16 cellular contexts compared by ENCODE assay signal in genomic region chr12:554001-554285, GRCh38.
DNase-seq lines count a peak whose midpoint lies in the region; ATAC-seq, FAIRE-seq and TF ChIP-seq lines count a peak whose summit lies in the region.
"Had no signal": no experiment of that assay in that cellular context is flagged by ENCODE, and none has a peak within 500 bp of the region (broad histone marks: within the 10 kb centered on the region; RNA-seq: fewer than 3 reads in every experiment).

No MANE protein-coding gene starts in this region.

- no peak overlapping the region for H3K27ac ChIP-seq in pancreas
- H3K27ac ChIP-seq: esophagus muscularis mucosa, PC-9, sigmoid colon had no signal

- peak overlapping the region; percentile 52 for H3K4me3 ChIP-seq in Jurkat, Clone E6-1 (ENCODE audit: low read length)
- no peak overlapping the region for H3K4me3 ChIP-seq in pancreas
- no peak overlapping the region for H3K4me3 ChIP-seq in MG63
- H3K4me3 ChIP-seq: esophagus muscularis mucosa, mucosa of descending colon, PC-9, sigmoid colon had no signal

- no peak for ATAC-seq in stimulated activated naive CD8-positive, alpha-beta T cell treated with anti-CD3 and anti-CD28 coated beads, Interleukin-15, Interleukin-2, amounts not matched to agents 100 U/mL and 50 U/mL, for 24 hours
- no peak for ATAC-seq in pancreas
- ATAC-seq: mucosa of descending colon had no signal

- no peaks in the 10 kb centered on the region for H3K36me3 Mint-ChIP-seq in stimulated activated naive CD8-positive, alpha-beta T cell treated with anti-CD3 and anti-CD28 coated beads, Interleukin-15, Interleukin-2, amounts not matched to agents 100 ng/mL and 50 ng/mL, for 24 hours (ENCODE audit: low read depth)
- peaks cover 0 to 37% (median 4%) of the 10 kb centered on the region in 3 donors for H3K36me3 Mint-ChIP-seq in immature natural killer cell

- H3K9me3 Mint-ChIP-seq in stimulated activated naive CD8-positive, alpha-beta T cell treated with anti-CD3 and anti-CD28 coated beads, Interleukin-15, Interleukin-2, amounts not matched to agents 100 ng/mL and 50 ng/mL, for 24 hours = no peaks in the 10 kb centered on the region
- peaks cover 0 to 2% (median 0%) of the 10 kb centered on the region in 6 donors for H3K9me3 Mint-ChIP-seq in immature natural killer cell

- FAIRE-seq in pancreas (lab: Jason Lieb, UNC) = no peak

- DNase-seq in stimulated activated naive CD8-positive, alpha-beta T cell treated with anti-CD3 and anti-CD28 coated beads, Interleukin-15, Interleukin-2, amounts not matched to agents 100 U/mL and 50 U/mL, for 24 hours = no peak
- no peak for DNase-seq in Jurkat, Clone E6-1 (ENCODE audit: low read depth, low spot score)
- DNase-seq in immature natural killer cell (no peak), germinal center (ENCODE audit: low spot score) (no peak), pancreas (no peak), MG63 (no peak)
- DNase-seq: activated CD4-positive, alpha-beta T cell treated with anti-CD3 and anti-CD28 coated beads for 48 hours; GF-D8; NCI-H1436 treated with DMSO at 0.1 percent for 48 hours; NCI-H748 treated with DMSO at 0.1 percent for 48 hours; occipital lobe; PC-9; sigmoid colon had no signal

- intact Hi-C loops in pancreas (cut with DNase I) = no loop called here

- H3K4me1 ChIP-seq in pancreas = no peaks in the 10 kb centered on the region
- H3K4me1 ChIP-seq: sigmoid colon had no signal

- H3K9me3 ChIP-seq in pancreas (no peaks in the 10 kb centered on the region), MG63 (no peaks in the 10 kb centered on the region)
- H3K9me3 ChIP-seq: esophagus muscularis mucosa, mucosa of descending colon, sigmoid colon had no signal

- no peaks in the 10 kb centered on the region for H3K27me3 Mint-ChIP-seq in stimulated activated naive CD8-positive, alpha-beta T cell treated with anti-CD3 and anti-CD28 coated beads, Interleukin-15, Interleukin-2, amounts not matched to agents 100 ng/mL and 50 ng/mL, for 24 hours
- H3K27me3 Mint-ChIP-seq in immature natural killer cell (ENCODE audit: low read depth in 3 of 3) = peaks cover 0 to 7% (median 2%) of the 10 kb centered on the region in 3 donors

- TF ChIP-seq CTCF in pancreas (IDR thresholded peaks at IDR 0.05) = no peak

- H3K27me3 ChIP-seq in pancreas (no peaks in the 10 kb centered on the region), MG63 (peaks cover 4% of the 10 kb centered on the region; the same call in 1 of the 2 replicates)

- H3K36me3 ChIP-seq in pancreas (no peaks in the 10 kb centered on the region), MG63 (no peaks in the 10 kb centered on the region)
- H3K36me3 ChIP-seq: sigmoid colon had no signal

- peaks cover 26% of the 10 kb centered on the region for H3K4me1 Mint-ChIP-seq in stimulated activated naive CD8-positive, alpha-beta T cell treated with anti-CD3 and anti-CD28 coated beads, Interleukin-15, Interleukin-2, amounts not matched to agents 100 ng/mL and 50 ng/mL, for 24 hours (ENCODE audit: low read depth)
- H3K4me1 Mint-ChIP-seq in immature natural killer cell = peaks cover 50 to 66% of the 10 kb centered on the region in 2 donors

- no peak overlapping the region for H3K4me3 Mint-ChIP-seq in stimulated activated naive CD8-positive, alpha-beta T cell treated with anti-CD3 and anti-CD28 coated beads, Interleukin-15, Interleukin-2, amounts not matched to agents 100 ng/mL and 50 ng/mL, for 24 hours
- H3K4me3 Mint-ChIP-seq in immature natural killer cell = peak overlapping the region in 4 of 5 donors; percentile 89 to 94 (median 92)

- peak overlapping the region; percentile 49 for H3K27ac Mint-ChIP-seq in stimulated activated naive CD8-positive, alpha-beta T cell treated with anti-CD3 and anti-CD28 coated beads, Interleukin-15, Interleukin-2, amounts not matched to agents 100 ng/mL and 50 ng/mL, for 24 hours
- H3K27ac Mint-ChIP-seq in immature natural killer cell = peak overlapping the region in 4 of 6 donors; percentile 84 to 97 (median 92)

- 74 to 78% methylated on average over 8 of the region's 8 CpGs for WGBS in pancreas, 2 donors
